Comparison of ENCODE assay signal across 8 cellular contexts in the genomic region with DNA sequence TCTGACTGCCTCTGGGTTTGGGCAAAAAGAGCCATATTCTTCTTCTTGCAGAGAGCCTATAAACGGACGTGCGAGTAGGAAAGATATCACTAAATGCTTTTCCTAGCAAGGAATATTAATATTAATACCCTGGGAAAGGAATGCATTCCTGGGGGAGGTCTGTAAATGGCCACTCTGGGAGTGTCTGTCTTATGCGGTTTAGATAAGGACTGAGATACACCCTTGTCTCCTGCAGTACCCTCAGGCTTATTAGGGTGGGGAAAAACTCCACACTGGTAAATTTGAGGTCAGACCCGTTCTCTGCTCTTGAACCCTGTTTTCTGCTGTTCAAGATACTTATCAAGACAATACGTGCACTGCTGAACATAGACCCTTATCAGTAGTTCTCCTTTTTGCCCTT.
"Had no signal": no experiment of that assay in that cellular context is flagged by ENCODE, and none has a peak within 500 bp of the region (broad histone marks: within the 10 kb centered on the region; RNA-seq: fewer than 3 reads in every experiment).

No MANE protein-coding gene starts in this region.

- DNase-seq: IMR-90, KBM-7, KG1 had no signal

- H3K9ac ChIP-seq: KMS-11 had no signal

- H3K27ac ChIP-seq: HL-60, KMS-11 had no signal

- H3K27ac Mint-ChIP-seq: IgD-negative memory B cell had no signal

- ATAC-seq: HepG2, K562 had no signal

- H3K27me3 Mint-ChIP-seq: IgD-negative memory B cell had no signal

- H3K4me2 ChIP-seq: KMS-11 had no signal

- H3K4me3 ChIP-seq: K562 had no signal

- H3K4me1 Mint-ChIP-seq: IgD-negative memory B cell had no signal

- H3K4me3 Mint-ChIP-seq: IgD-negative memory B cell had no signal

- H3K36me3 Mint-ChIP-seq: IgD-negative memory B cell had no signal
